In the genomic region with DNA sequence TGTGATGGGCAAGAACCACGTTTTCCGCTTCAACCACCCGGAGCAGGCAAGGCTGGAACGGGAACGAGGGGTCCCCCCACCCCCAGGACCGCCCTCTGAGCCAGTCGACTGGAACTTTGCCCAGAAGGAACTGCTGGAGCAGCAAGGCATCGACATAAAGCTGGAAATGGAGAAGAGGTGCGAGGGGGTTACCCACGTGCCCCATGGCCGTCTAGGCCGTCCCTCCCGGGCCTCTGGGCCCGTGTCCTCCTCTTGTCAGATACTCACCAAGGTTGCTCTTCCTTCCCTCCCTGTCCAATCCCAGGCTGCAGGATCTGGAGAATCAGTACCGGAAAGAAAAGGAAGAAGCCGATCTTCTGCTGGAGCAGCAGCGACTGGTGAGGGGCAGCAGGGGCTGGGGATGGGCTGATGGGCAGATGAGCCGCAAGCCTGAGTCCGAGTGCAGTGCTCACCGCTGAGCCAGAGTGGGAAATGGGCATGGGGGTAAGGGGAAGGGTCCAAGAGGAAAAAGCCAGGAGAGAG, we compare ENCODE assay signal across 1 cellular context.
TF ChIP-seq lines count a peak whose summit lies in the region.

No MANE protein-coding gene starts in this region.

TF ChIP-seq in IMR-90, 13 proteins besides CTCF, POLR2A, EP300 and RAD21:
- TF ChIP-seq CHD1 (IDR thresholded peaks at IDR 0.05; ENCODE audit: low read depth, low read length), result no peak
- TF ChIP-seq RFX5 (IDR thresholded peaks at IDR 0.05; ENCODE audit: low read depth, low read length), result no peak
- TF ChIP-seq RCOR1 (IDR thresholded peaks at IDR 0.05; ENCODE audit: insufficient replicate concordance, low read length), result no peak
- TF ChIP-seq MXI1 (IDR thresholded peaks at IDR 0.05; ENCODE audit: borderline replicate concordance, low read depth, low read length), result no peak
- TF ChIP-seq FOS (IDR thresholded peaks at IDR 0.05; ENCODE audit: low read depth, low read length), result no peak
- TF ChIP-seq NFE2L2 (IDR thresholded peaks at IDR 0.05; ENCODE audit: low read depth, low read length), result no peak
- no peak for TF ChIP-seq SMC3 (IDR thresholded peaks at IDR 0.05; ENCODE audit: low read depth, low read length)
